Comparison of ENCODE assay signal across 29 cellular contexts in genomic region chr5:150431048-150431447, GRCh38.
"Had no signal": no experiment of that assay in that cellular context is flagged by ENCODE, and none has a peak within 500 bp of the region (broad histone marks: within the 10 kb centered on the region; RNA-seq: fewer than 3 reads in every experiment).

No MANE protein-coding gene starts in this region.

- H3K27me3 ChIP-seq: hepatocyte, left lung, upper lobe of left lung had no signal

- H3K9me3 ChIP-seq: left lung, thoracic aorta, upper lobe of left lung had no signal

- H3K4me3 Mint-ChIP-seq: activated CD8-positive, alpha-beta memory T cell treated with anti-CD3 and anti-CD28 coated beads, Interleukin-2, amount 10 ng/mL, durations not matched to agents 7 days and 5 days; activated CD8-positive, alpha-beta T cell treated with anti-CD3 and anti-CD28 coated beads for 36 hours; activated naive CD4-positive, alpha-beta T cell treated with anti-CD3 and anti-CD28 coated beads, Interleukin-2, amount 10 ng/mL, durations not matched to agents 7 days and 5 days; immature natural killer cell; nephron progenitor cell; T-helper 2 cell treated with Interferon-gamma antibody and Interleukin-4, amounts not matched to agents 5 μg/mL and 100 μg/mL, for 36 hours had no signal

- H3K36me3 Mint-ChIP-seq: activated CD8-positive, alpha-beta memory T cell treated with anti-CD3 and anti-CD28 coated beads, Interleukin-2, amount 10 ng/mL, durations not matched to agents 7 days and 5 days; activated naive CD4-positive, alpha-beta T cell treated with anti-CD3 and anti-CD28 coated beads, Interleukin-2, amount 10 ng/mL, durations not matched to agents 7 days and 5 days; immature natural killer cell had no signal

- H3K27me3 Mint-ChIP-seq: activated CD8-positive, alpha-beta memory T cell treated with anti-CD3 and anti-CD28 coated beads, Interleukin-2, amount 10 ng/mL, durations not matched to agents 7 days and 5 days; activated CD8-positive, alpha-beta T cell treated with anti-CD3 and anti-CD28 coated beads for 36 hours had no signal

- H3K9me3 Mint-ChIP-seq: activated CD8-positive, alpha-beta T cell treated with anti-CD3 and anti-CD28 coated beads for 36 hours; activated naive CD4-positive, alpha-beta T cell treated with anti-CD3 and anti-CD28 coated beads, Interleukin-2, amount 10 ng/mL, durations not matched to agents 7 days and 5 days; immature natural killer cell; nephron progenitor cell; T-helper 2 cell treated with Interferon-gamma antibody and Interleukin-4, amounts not matched to agents 5 μg/mL and 100 μg/mL, for 36 hours had no signal

- H3K79me2 ChIP-seq: hepatocyte had no signal

- H3K36me3 ChIP-seq: left lung, thoracic aorta, upper lobe of left lung, WERI-Rb-1 had no signal

- DNase-seq: activated CD8-positive, alpha-beta memory T cell treated with anti-CD3 and anti-CD28 coated beads, Interleukin-2, amount 10 ng/mL, durations not matched to agents 7 days and 5 days; activated CD8-positive, alpha-beta T cell treated with anti-CD3 and anti-CD28 coated beads for 36 hours; activated effector memory CD4-positive, alpha-beta T cell treated with anti-CD3 and anti-CD28 coated beads, Interleukin-2, amount 50 U/mL, for 16 hours; activated naive CD4-positive, alpha-beta T cell treated with anti-CD3 and anti-CD28 coated beads, Interleukin-2, amount 10 ng/mL, durations not matched to agents 7 days and 5 days; activated T-cell treated with anti-CD3 and anti-CD28 coated beads for 4 hours; amygdala; cerebellar nuclear complex; foreskin fibroblast; immature natural killer cell; kidney glomerular epithelial cell; left lung; mesenchymal stem cell; nephron progenitor cell; nucleus accumbens; small intestine; stimulated activated CD4-positive, alpha-beta T cell treated with anti-CD3 and anti-CD28 coated beads, Interleukin-2, amount 100 ng/mL, for 48 hours; stimulated activated CD8-positive, alpha-beta memory T cell treated with anti-CD3 and anti-CD28 coated beads, Interleukin-4, amount 100 ng/mL, for 48 hours; stimulated activated naive CD4-positive, alpha-beta T cell treated with Interleukin-2 at 50 U/mL for 16 hours had no signal

- H2AFZ ChIP-seq: hepatocyte had no signal

- H3K27ac ChIP-seq: coronary artery, epithelial cell of prostate, hepatocyte, SK-N-MC, thoracic aorta, WERI-Rb-1 had no signal

- FAIRE-seq: bronchial epithelial cell, small intestine, TTC549 had no signal

- ATAC-seq: activated CD8-positive, alpha-beta memory T cell treated with anti-CD3 and anti-CD28 coated beads, Interleukin-2, amount 10 ng/mL, durations not matched to agents 7 days and 5 days; activated CD8-positive, alpha-beta T cell treated with anti-CD3 and anti-CD28 coated beads for 36 hours; left lung; sciatic nerve had no signal

- H3K4me2 ChIP-seq: hepatocyte had no signal

- H3K27ac Mint-ChIP-seq: activated CD8-positive, alpha-beta memory T cell treated with anti-CD3 and anti-CD28 coated beads, Interleukin-2, amount 10 ng/mL, durations not matched to agents 7 days and 5 days; activated CD8-positive, alpha-beta T cell treated with anti-CD3 and anti-CD28 coated beads for 36 hours; activated naive CD4-positive, alpha-beta T cell treated with anti-CD3 and anti-CD28 coated beads, Interleukin-2, amount 10 ng/mL, durations not matched to agents 7 days and 5 days; immature natural killer cell; T-helper 2 cell treated with Interferon-gamma antibody and Interleukin-4, amounts not matched to agents 5 μg/mL and 100 μg/mL, for 36 hours had no signal

- H3K4me3 ChIP-seq: coronary artery, hepatocyte, left lung, SK-N-MC, thoracic aorta, upper lobe of left lung had no signal
